In genomic region chr20:38965264-38965663, GRCh38 we compare ENCODE assay signal across 21 cellular contexts. TPM values are rescaled to one million over a fixed set of nuclear protein-coding genes. Genes with fewer than 3 reads are reported as not detected.
DNase-seq lines count a peak whose midpoint lies in the region; ATAC-seq and TF ChIP-seq lines count a peak whose summit lies in the region.
"Had no signal": no experiment of that assay in that cellular context is flagged by ENCODE, and none has a peak within 500 bp of the region (broad histone marks: within the 10 kb centered on the region; RNA-seq: fewer than 3 reads in every experiment).

No MANE protein-coding gene starts in this region.

- CTCF ChIA-PET in activated naive CD4-positive, alpha-beta T cell treated with anti-CD3 and anti-CD28 coated beads, Interleukin-2, amount 10 ng/mL, durations not matched to agents 7 days and 5 days (lab: Charles Lee) = interaction anchor here (0.8 to 1.6 kb wide), 2 partner anchors 16 to 33 kb away, joined by 3 to 4 read pairs; no protein-coding TSS in a partner anchor
- CTCF ChIA-PET in WTC11 (lab: Charles Lee) = interaction anchor here (0.5 kb wide), 1 partner anchor 10 kb away, joined by 4 read pairs; no protein-coding TSS in a partner anchor

- H3K9me3 Mint-ChIP-seq in activated naive CD4-positive, alpha-beta T cell treated with anti-CD3 and anti-CD28 coated beads, Interleukin-2, amount 10 ng/mL, durations not matched to agents 7 days and 5 days = no peaks in the 10 kb centered on the region
- H3K9me3 Mint-ChIP-seq in activated naive CD4-positive, alpha-beta T cell treated with anti-CD3 and anti-CD28 coated beads, Interleukin-2, amount 50 U/mL, for 72 hours = no peaks in the 10 kb centered on the region
- no peaks in the 10 kb centered on the region for H3K9me3 Mint-ChIP-seq in WTC11
- H3K9me3 Mint-ChIP-seq: CD8-positive, alpha-beta memory T cell; HFFc6 had no signal

- peaks cover 3 to 77% (median 6%) of the 10 kb centered on the region in 3 donors for H3K4me1 ChIP-seq in gastroesophageal sphincter

- H3K4me3 ChIP-seq in gastroesophageal sphincter = no peak overlapping the region
- H3K4me3 ChIP-seq: BLaER1 treated with 17β-estradiol and CSF1 and Interleukin-3, amounts not matched to agents 10 nM and 100 nM; GM12878 had no signal

- no peak overlapping the region for H3K4me3 Mint-ChIP-seq in activated naive CD4-positive, alpha-beta T cell treated with anti-CD3 and anti-CD28 coated beads, Interleukin-2, amount 10 ng/mL, durations not matched to agents 7 days and 5 days
- H3K4me3 Mint-ChIP-seq in WTC11 = no peak overlapping the region
- H3K4me3 Mint-ChIP-seq: B cell, HFFc6 had no signal

- no peak for ATAC-seq in activated naive CD4-positive, alpha-beta T cell treated with anti-CD3 and anti-CD28 coated beads, Interleukin-2, amount 50 U/mL, for 72 hours
- ATAC-seq in WTC11 = no peak
- no peak for ATAC-seq in gastroesophageal sphincter
- ATAC-seq in omental fat pad (ENCODE audit: low FRiP score) = no peak
- ATAC-seq in HG02642 (IDR thresholded peaks at IDR 0.05; ENCODE audit: poor library complexity, unreplicated experiment) = no peak
- ATAC-seq: GM12878, HCT116 had no signal

- no peaks in the 10 kb centered on the region for H3K27me3 Mint-ChIP-seq in activated naive CD4-positive, alpha-beta T cell treated with anti-CD3 and anti-CD28 coated beads, Interleukin-2, amount 10 ng/mL, durations not matched to agents 7 days and 5 days
- no peaks in the 10 kb centered on the region for H3K27me3 Mint-ChIP-seq in WTC11 (ENCODE audit: low read depth)
- H3K27me3 Mint-ChIP-seq: B cell; CD8-positive, alpha-beta memory T cell had no signal

- no peaks in the 10 kb centered on the region for H3K9me3 ChIP-seq in gastroesophageal sphincter
- H3K9me3 ChIP-seq: BLaER1 treated with 17β-estradiol and CSF1 and Interleukin-3, amounts not matched to agents 10 nM and 100 nM had no signal

- TF ChIP-seq CTCF in WTC11 (IDR thresholded peaks at IDR 0.05) (no peak), gastroesophageal sphincter (IDR thresholded peaks at IDR 0.05) (no peak), omental fat pad (IDR thresholded peaks at IDR 0.05) (no peak)

- no peak for DNase-seq in activated naive CD4-positive, alpha-beta T cell treated with anti-CD3 and anti-CD28 coated beads, Interleukin-2, amount 10 ng/mL, durations not matched to agents 7 days and 5 days
- no peak for DNase-seq in activated naive CD4-positive, alpha-beta T cell treated with anti-CD3 and anti-CD28 coated beads, Interleukin-2, amount 50 U/mL, for 72 hours (ENCODE audit: low spot score in 2 of 2)
- DNase-seq in WTC11 (ENCODE audit: low spot score) (no peak), omental fat pad (ENCODE audit: low spot score) (no peak), NCI-H345 (lab: John Stamatoyannopoulos, UW) (no peak)
- DNase-seq: 8988T; CD8-positive, alpha-beta memory T cell; COR-L47; DMS 273 treated with DMSO at 0.1 percent for 48 hours; DMS53; DND-41; EL; GOT3; H7; HFFc6 had no signal

- POLR2A ChIA-PET in WTC11 (lab: Charles Lee) = interaction anchor here (0.9 kb wide), 1 partner anchor 39 kb away, joined by 3 read pairs; the partner anchor contains the start of gene FAM83D

- H3K27me3 ChIP-seq in gastroesophageal sphincter = no peaks in the 10 kb centered on the region
- H3K27me3 ChIP-seq: BLaER1 treated with 17β-estradiol and CSF1 and Interleukin-3, amounts not matched to agents 10 nM and 100 nM had no signal

- H3K27ac ChIP-seq in gastroesophageal sphincter = peak overlapping the region in 3 of 4 donors; percentile 77 to 91 (median 80)
- H3K27ac ChIP-seq: BLaER1 treated with 17β-estradiol and CSF1 and Interleukin-3, amounts not matched to agents 10 nM and 100 nM had no signal

- peak overlapping the region; percentile 15 for H3K27ac Mint-ChIP-seq in activated naive CD4-positive, alpha-beta T cell treated with anti-CD3 and anti-CD28 coated beads, Interleukin-2, amount 10 ng/mL, durations not matched to agents 7 days and 5 days
- no peak overlapping the region for H3K27ac Mint-ChIP-seq in activated naive CD4-positive, alpha-beta T cell treated with anti-CD3 and anti-CD28 coated beads, Interleukin-2, amount 50 U/mL, for 72 hours
- H3K27ac Mint-ChIP-seq in WTC11 = 0 out of 2 replicates have a peak overlapping the region, but pooled peaks have one; percentile 5
- H3K27ac Mint-ChIP-seq: B cell, HFFc6 had no signal

- peaks cover 33% of the 10 kb centered on the region for H3K4me1 Mint-ChIP-seq in activated naive CD4-positive, alpha-beta T cell treated with anti-CD3 and anti-CD28 coated beads, Interleukin-2, amount 10 ng/mL, durations not matched to agents 7 days and 5 days
- peaks cover 24% of the 10 kb centered on the region for H3K4me1 Mint-ChIP-seq in WTC11

- H3K36me3 ChIP-seq in gastroesophageal sphincter = peaks cover 0 to 10% of the 10 kb centered on the region in 2 donors

- peaks cover 4% of the 10 kb centered on the region for H3K36me3 Mint-ChIP-seq in activated naive CD4-positive, alpha-beta T cell treated with anti-CD3 and anti-CD28 coated beads, Interleukin-2, amount 10 ng/mL, durations not matched to agents 7 days and 5 days
- H3K36me3 Mint-ChIP-seq in activated naive CD4-positive, alpha-beta T cell treated with anti-CD3 and anti-CD28 coated beads, Interleukin-2, amount 50 U/mL, for 72 hours = peaks cover 15 to 16% of the 10 kb centered on the region in 2 donors
- H3K36me3 Mint-ChIP-seq in WTC11 = peaks cover 15% of the 10 kb centered on the region

- TF ChIP-seq POLR2A in gastroesophageal sphincter (IDR thresholded peaks at IDR 0.05) = no peak

- no peak for TF ChIP-seq EP300 in gastroesophageal sphincter (IDR thresholded peaks at IDR 0.05)

TF ChIP-seq in WTC11, 78 proteins besides CTCF, POLR2A, EP300 and RAD21:
- no peak for TF ChIP-seq NR2C2 (CRISPR knock-in tag; IDR thresholded peaks at IDR 0.05)
- TF ChIP-seq NFYB (CRISPR knock-in tag; conservative IDR thresholded peaks at IDR 0.05; ENCODE audit: low read depth) = no peak
- TF ChIP-seq FOXJ3 (CRISPR knock-in tag; IDR thresholded peaks at IDR 0.05; ENCODE audit: borderline replicate concordance) = no peak

RNA-seq across cellular contexts. Expression of gene DHX35, which starts 3.1 kb away (rescaled TPM):
- total RNA-seq in activated naive CD4-positive, alpha-beta T cell treated with anti-CD3 and anti-CD28 coated beads, Interleukin-2, amount 50 U/mL, for 72 hours = 10 to 100 TPM; 11.6 to 12.1 TPM
- 17.8 to 20.4 TPM (median 18.7 TPM) in 3 replicates for total RNA-seq in WTC11 (2021)
- 10 to 100 TPM; 23.0 to 34.1 (median 25.6) TPM for total RNA-seq in gastroesophageal sphincter
- 10 to 100 TPM; 13.3 to 18.1 (median 15.5) TPM for total RNA-seq in omental fat pad

RNA-seq across cellular contexts. Expression of gene FAM83D, which starts 39.0 kb away (rescaled TPM):
- 10 to 100 TPM; 14.5 to 18.4 TPM for total RNA-seq in activated naive CD4-positive, alpha-beta T cell treated with anti-CD3 and anti-CD28 coated beads, Interleukin-2, amount 50 U/mL, for 72 hours
- total RNA-seq in WTC11 (2021) = 57.7 to 66.9 TPM (median 58.3 TPM) in 3 replicates
- total RNA-seq in gastroesophageal sphincter = 100 to 1,000 TPM in 3 of 4 donors, 10 to 100 TPM in 1; 62.7 to 240 (median 158) TPM
- total RNA-seq in omental fat pad = 1 to 10 TPM in 3 of 4 donors, under 1 TPM in 1; 0.93 to 3.2 (median 1.3) TPM

Comparison
In these comparisons a context has a peak if more than half of its experiments do, and no peak if none do; other contexts are left out.
1. H3K27ac Mint-ChIP-seq: peak in activated naive CD4-positive, alpha-beta T cell treated with anti-CD3 and anti-CD28 coated beads, Interleukin-2, amount 10 ng/mL, durations not matched to agents 7 days and 5 days (single experiment) and WTC11 (single experiment); none in activated naive CD4-positive, alpha-beta T cell treated with anti-CD3 and anti-CD28 coated beads, Interleukin-2, amount 50 U/mL, for 72 hours (0 of 2).